14 cellular contexts compared by ENCODE assay signal in genomic region chr17:72614476-72614870, GRCh38.
DNase-seq lines count a peak whose midpoint lies in the region; ATAC-seq and TF ChIP-seq lines count a peak whose summit lies in the region.
"Had no signal": no experiment of that assay in that cellular context is flagged by ENCODE, and none has a peak within 500 bp of the region (broad histone marks: within the 10 kb centered on the region; RNA-seq: fewer than 3 reads in every experiment).

No MANE protein-coding gene starts in this region.

- H3K4me3 ChIP-seq in ACC112 (ENCODE audit: low read depth, low read length): no peak overlapping the region
- H3K4me3 ChIP-seq in Peyer's patch: peak overlapping the region in 2 of 4 donors; percentile 22 to 24
- H3K4me3 ChIP-seq in esophagus (ENCODE audit: low read depth in 1 of 2, low read length in 2 of 2): no peak overlapping the region
- H3K4me3 ChIP-seq in osteoblast (ENCODE audit: insufficient read depth, low read length): no peak overlapping the region
- H3K4me3 ChIP-seq: K562, lower lobe of right lung, thyroid gland had no signal

- TF ChIP-seq POLR2A in Peyer's patch (IDR thresholded peaks at IDR 0.05): no peak

- H4K20me1 ChIP-seq in osteoblast (ENCODE audit: insufficient read depth, low read length): no peaks in the 10 kb centered on the region

- no peak for ATAC-seq in omental fat pad (ENCODE audit: low FRiP score)
- no peak for ATAC-seq in HG03025 (IDR thresholded peaks at IDR 0.05; ENCODE audit: low FRiP score, unreplicated experiment)
- ATAC-seq: K562, lower lobe of right lung had no signal

- TF ChIP-seq CTCF in Peyer's patch (IDR thresholded peaks at IDR 0.05) (no peak), osteoblast (IDR thresholded peaks at IDR 0.05; ENCODE audit: extremely low read depth, low read depth, low read length) (no peak), omental fat pad (IDR thresholded peaks at IDR 0.05) (no peak)

- peak overlapping the region; percentile 70 for H3K4me2 ChIP-seq in osteoblast (ENCODE audit: insufficient read depth, low read length)

- H3K4me1 ChIP-seq in ACC112 (ENCODE audit: control insufficient read depth, insufficient read depth, low read length, unreplicated experiment) (peaks cover 25% of the 10 kb centered on the region), Peyer's patch (peaks cover 0 to 31% (median 2%) of the 10 kb centered on the region in 4 donors), esophagus (ENCODE audit: control insufficient read depth in 2 of 2, insufficient read depth in 2 of 2, low read length in 1 of 2) (peaks cover 8 to 10% of the 10 kb centered on the region in 2 donors), osteoblast (ENCODE audit: insufficient read depth, low read length) (peaks cover 29% of the 10 kb centered on the region)
- H3K4me1 ChIP-seq: lower lobe of right lung, thyroid gland had no signal

- WGBS in esophagus, 2 donors: 47 to 52% methylated on average over 4 of the region's 4 CpGs

- H3K27me3 ChIP-seq in ACC112 (ENCODE audit: insufficient read depth, low read length) (no peaks in the 10 kb centered on the region), Peyer's patch (no peaks in the 10 kb centered on the region), esophagus (ENCODE audit: control insufficient read depth in 1 of 2, insufficient read depth in 2 of 2, low read length in 2 of 2) (no peaks in the 10 kb centered on the region), osteoblast (ENCODE audit: insufficient read depth, low read length) (peaks cover 29% of the 10 kb centered on the region)
- H3K27me3 ChIP-seq: thyroid gland had no signal

- H3K27ac ChIP-seq in ACC112 (ENCODE audit: low read depth, low read length) (peak overlapping the region; percentile 78), Peyer's patch (peak overlapping the region in 3 of 4 donors; percentile 51 to 87 (median 80)), esophagus (ENCODE audit: low read depth in 2 of 2, low read length in 1 of 2) (peak overlapping the region; percentile 63 to 77), osteoblast (ENCODE audit: low read depth, low read length) (peak overlapping the region; percentile 95)
- H3K27ac ChIP-seq: lower lobe of right lung, thyroid gland had no signal

- no peaks in the 10 kb centered on the region for H3K79me2 ChIP-seq in ACC112 (ENCODE audit: control insufficient read depth, insufficient read depth, low read length, unreplicated experiment)
- H3K79me2 ChIP-seq in osteoblast (ENCODE audit: insufficient read depth, low read length): no peaks in the 10 kb centered on the region

- H3K36me3 ChIP-seq in ACC112 (ENCODE audit: insufficient read depth, low read length) (no peaks in the 10 kb centered on the region), Peyer's patch (no peaks in the 10 kb centered on the region), esophagus (ENCODE audit: control insufficient read depth in 2 of 2, insufficient read depth in 2 of 2, low read length in 1 of 2) (no peaks in the 10 kb centered on the region), osteoblast (ENCODE audit: insufficient read depth, low read length) (no peaks in the 10 kb centered on the region)
- H3K36me3 ChIP-seq: lower lobe of right lung, thyroid gland had no signal

- H3K9me3 ChIP-seq in Peyer's patch: no peaks in the 10 kb centered on the region
- H3K9me3 ChIP-seq in esophagus (ENCODE audit: control insufficient read depth in 2 of 2, insufficient read depth in 1 of 2, low read depth in 1 of 2, low read length in 1 of 2): no peaks in the 10 kb centered on the region
- H3K9me3 ChIP-seq in osteoblast (ENCODE audit: low read depth, low read length): no peaks in the 10 kb centered on the region
- H3K9me3 ChIP-seq: lower lobe of right lung, thyroid gland had no signal

- H2AFZ ChIP-seq in ACC112 (ENCODE audit: low read length, unreplicated experiment): peak overlapping the region; percentile 86
- no peak overlapping the region for H2AFZ ChIP-seq in osteoblast (ENCODE audit: low read length)

- no peak for DNase-seq in Peyer's patch
- DNase-seq in osteoblast (ENCODE audit: insufficient read length, low spot score, missing footprints): peak; percentile 62
- DNase-seq in H4 (ENCODE audit: low spot score): no peak
- DNase-seq in omental fat pad (ENCODE audit: low spot score): no peak
- DNase-seq in COLO668 (lab: John Stamatoyannopoulos, UW; ENCODE audit: unreplicated experiment): no peak
- DNase-seq: activated CD8-positive, alpha-beta memory T cell treated with anti-CD3 and anti-CD28 coated beads, Interleukin-2, amount 50 U/mL, for 48 hours; activated naive CD8-positive, alpha-beta T cell treated with anti-CD3 and anti-CD28 coated beads, Interleukin-2, amount 10 ng/mL, durations not matched to agents 7 days and 5 days; lower lobe of right lung; RPMI8226; thyroid gland had no signal
